Comparison of ENCODE assay signal across 8 cellular contexts in the genomic region with DNA sequence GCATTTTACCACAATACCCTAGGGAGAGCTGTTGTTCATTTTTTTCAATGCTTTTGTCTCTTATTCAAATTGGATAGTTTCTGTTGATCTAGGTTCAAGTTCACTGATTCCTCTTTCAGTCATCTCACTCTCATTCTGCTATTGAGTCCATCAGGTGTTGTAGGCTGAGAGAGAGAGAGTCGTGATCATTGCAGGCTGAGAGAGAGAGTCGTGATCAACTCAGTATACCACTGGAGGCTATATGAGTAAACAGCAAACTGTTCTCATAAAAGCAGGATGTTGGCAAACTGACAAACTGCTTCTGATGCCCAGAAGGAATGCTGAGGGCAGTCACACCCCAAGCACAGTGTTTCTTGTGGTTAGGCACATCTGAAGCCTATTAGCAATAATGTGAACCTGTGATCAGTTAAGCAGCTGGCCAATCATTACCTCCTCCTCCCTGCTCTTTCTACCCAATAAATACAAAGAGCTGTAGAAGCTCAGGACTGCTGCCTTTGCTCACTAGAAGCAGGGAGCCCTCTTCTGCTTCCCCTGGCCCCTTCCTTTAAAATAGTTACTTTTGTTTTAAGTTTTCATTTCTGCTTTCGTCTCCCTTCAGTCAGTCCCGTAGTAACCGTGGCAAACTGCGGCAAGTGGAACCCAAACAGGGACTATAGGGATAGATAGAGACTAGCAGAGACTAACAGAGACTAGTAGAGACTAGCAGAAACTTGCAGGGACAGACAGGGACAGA.
DNase-seq lines count a peak whose midpoint lies in the region; ATAC-seq and TF ChIP-seq lines count a peak whose summit lies in the region.

No MANE protein-coding gene starts in this region.

- CTCF ChIA-PET in Calu3 (lab: Charles Lee) (no interaction called here), activated B cell treated with CpG ODN at 0.5 μM for 24 hours (lab: Charles Lee) (no interaction called here)

- H3K4me3 Mint-ChIP-seq in Calu3 (ENCODE audit: low read depth, unreplicated experiment) (peak overlapping the region; percentile 16), activated B cell treated with CpG ODN at 0.5 μM for 24 hours (peak overlapping the region; percentile 40)

- H3K27ac ChIP-seq in body of pancreas, result no peak overlapping the region
- H3K27ac ChIP-seq in right atrium auricular region, result no peak overlapping the region

- POLR2A ChIA-PET in activated B cell treated with CpG ODN at 0.5 μM for 24 hours (lab: Charles Lee), result no interaction called here

- no peaks in the 10 kb centered on the region for H3K27me3 Mint-ChIP-seq in Calu3 (ENCODE audit: unreplicated experiment)
- no peaks in the 10 kb centered on the region for H3K27me3 Mint-ChIP-seq in activated B cell treated with CpG ODN at 0.5 μM for 24 hours

- no TSS peak for BruUV-seq in Calu3 (replicated peaks; lab: Mats Ljungman, UMichigan)

- H3K27ac Mint-ChIP-seq in Calu3 (ENCODE audit: unreplicated experiment) (peak overlapping the region; percentile 31), activated B cell treated with CpG ODN at 0.5 μM for 24 hours (no peak overlapping the region)

- no peaks in the 10 kb centered on the region for H3K9me3 Mint-ChIP-seq in Calu3 (ENCODE audit: low read depth, unreplicated experiment)
- no peaks in the 10 kb centered on the region for H3K9me3 Mint-ChIP-seq in activated B cell treated with CpG ODN at 0.5 μM for 24 hours

- H3K27me3 ChIP-seq in body of pancreas, result no peaks in the 10 kb centered on the region
- H3K27me3 ChIP-seq in right atrium auricular region, result no peaks in the 10 kb centered on the region

- peak; percentile 35 for DNase-seq in Calu3
- DNase-seq in activated B cell treated with CpG ODN at 0.5 μM for 24 hours, result no peak
- DNase-seq in body of pancreas, result no peak
- DNase-seq in right atrium auricular region (ENCODE audit: low spot score), result no peak
- DNase-seq in EL, result no peak
- DNase-seq in middle frontal gyrus (ENCODE audit: extremely low spot score, low spot score), result no peak

- H3K9me3 ChIP-seq in body of pancreas, result no peaks in the 10 kb centered on the region
- no peaks in the 10 kb centered on the region for H3K9me3 ChIP-seq in right atrium auricular region

- peak; percentile 80 for ATAC-seq in GM21367 (IDR thresholded peaks at IDR 0.05; ENCODE audit: unreplicated experiment)
- ATAC-seq in HG03469 (IDR thresholded peaks at IDR 0.05; ENCODE audit: unreplicated experiment), result peak; percentile 82
- no peak for ATAC-seq in activated B cell treated with CpG ODN at 0.5 μM for 24 hours (ENCODE audit: low read depth)
- no peak for ATAC-seq in body of pancreas

- TF ChIP-seq POLR2A in body of pancreas (IDR thresholded peaks at IDR 0.05), result no peak

- H3K4me1 ChIP-seq in body of pancreas (no peaks in the 10 kb centered on the region), right atrium auricular region (no peaks in the 10 kb centered on the region)

- intact Hi-C loops in Calu3 (cut with micrococcal nuclease; ENCODE audit: unreplicated experiment), result no loop called here
- intact Hi-C loops in activated B cell treated with CpG ODN at 0.5 μM for 24 hours (cut with micrococcal nuclease), result no loop called here
- intact Hi-C loops in body of pancreas (cut with DNase I), result no loop called here

- H3K4me1 Mint-ChIP-seq in Calu3 (ENCODE audit: low read depth, unreplicated experiment) (peaks cover 20% of the 10 kb centered on the region), activated B cell treated with CpG ODN at 0.5 μM for 24 hours (no peaks in the 10 kb centered on the region)

- H3K36me3 ChIP-seq in body of pancreas (replicated peaks in 1 of 2; ENCODE audit: insufficient read depth in 1 of 2, low read depth in 2 of 2), result no peaks in the 10 kb centered on the region
- H3K36me3 ChIP-seq in right atrium auricular region, result no peaks in the 10 kb centered on the region

- H3K4me3 ChIP-seq in body of pancreas (no peak overlapping the region), right atrium auricular region (no peak overlapping the region)

- H3K36me3 Mint-ChIP-seq in Calu3 (ENCODE audit: insufficient read depth, unreplicated experiment) (no peaks in the 10 kb centered on the region), activated B cell treated with CpG ODN at 0.5 μM for 24 hours (ENCODE audit: low read depth) (no peaks in the 10 kb centered on the region)

- WGBS in body of pancreas, 2 donors, result 76 to 79% methylated on average over 6 of the region's 6 CpGs

- TF ChIP-seq CTCF in Calu3 (IDR thresholded peaks at IDR 0.05; ENCODE audit: unreplicated experiment), result no peak
- TF ChIP-seq CTCF in activated B cell treated with CpG ODN at 0.5 μM for 24 hours (IDR thresholded peaks at IDR 0.05), result no peak
- no peak for TF ChIP-seq CTCF in body of pancreas (IDR thresholded peaks at IDR 0.05)
- TF ChIP-seq CTCF in right atrium auricular region (IDR thresholded peaks at IDR 0.05), result no peak

Comparison
In these comparisons a context has a peak if more than half of its experiments do, and no peak if none do; other contexts are left out.
1. ATAC-seq: peak in GM21367 (single experiment) and HG03469 (single experiment); none in activated B cell treated with CpG ODN at 0.5 μM for 24 hours (single experiment) and body of pancreas (single experiment).